21 cellular contexts compared by ENCODE assay signal in genomic region chr1:64952055-64952699, GRCh38. TPM values are rescaled to one million over a fixed set of nuclear protein-coding genes. Genes with fewer than 3 reads are reported as not detected.
DNase-seq lines count a peak whose midpoint lies in the region; ATAC-seq and TF ChIP-seq lines count a peak whose summit lies in the region.
"Had no signal": no experiment of that assay in that cellular context is flagged by ENCODE, and none has a peak within 500 bp of the region (broad histone marks: within the 10 kb centered on the region; RNA-seq: fewer than 3 reads in every experiment).

No MANE protein-coding gene starts in this region.

- no peaks in the 10 kb centered on the region for H3K36me3 ChIP-seq in DOHH2 (ENCODE audit: control insufficient read depth, low read length)
- H3K36me3 ChIP-seq in naive thymus-derived CD4-positive, alpha-beta T cell (ENCODE audit: control insufficient read depth in 2 of 3, insufficient read depth in 3 of 3, low read length in 3 of 3): no peaks in the 10 kb centered on the region
- H3K36me3 ChIP-seq: prostate gland had no signal

- H3K4me3 ChIP-seq in DOHH2 (ENCODE audit: low read length): no peak overlapping the region
- H3K4me3 ChIP-seq in naive thymus-derived CD4-positive, alpha-beta T cell (ENCODE audit: low read length): no peak overlapping the region
- H3K4me3 ChIP-seq: BLaER1 treated with 17β-estradiol and CSF1 and Interleukin-3, amounts not matched to agents 10 nM and 100 nM; prostate gland; skin epidermis had no signal

- no peaks in the 10 kb centered on the region for H3K27me3 ChIP-seq in DOHH2 (ENCODE audit: control insufficient read depth, low read length)
- no peaks in the 10 kb centered on the region for H3K27me3 ChIP-seq in naive thymus-derived CD4-positive, alpha-beta T cell (ENCODE audit: control insufficient read depth in 2 of 2, insufficient read depth in 2 of 2, low read length in 2 of 2)
- H3K27me3 ChIP-seq: BLaER1 treated with 17β-estradiol and CSF1 and Interleukin-3, amounts not matched to agents 10 nM and 100 nM had no signal

- no peaks in the 10 kb centered on the region for H3K36me3 Mint-ChIP-seq in activated CD4-positive, alpha-beta T cell treated with anti-CD3 and anti-CD28 coated beads for 36 hours (ENCODE audit: low read depth)
- H3K36me3 Mint-ChIP-seq in activated T-helper 1 cell treated with anti-CD3 and anti-CD28 coated beads, Interleukin-12 subunit alpha, Interleukin-12 subunit beta, Interleukin-2, Interleukin-4 antibody, amounts not matched to agents 30 ng/mL and 10 ng/mL and 1 ng/mL, durations not matched to agents 14 hours and 24 hours and 36 hours (ENCODE audit: low read depth): no peaks in the 10 kb centered on the region
- no peaks in the 10 kb centered on the region for H3K36me3 Mint-ChIP-seq in naive thymus-derived CD4-positive, alpha-beta T cell

- CTCF ChIA-PET in activated CD4-positive, alpha-beta T cell treated with anti-CD3 and anti-CD28 coated beads for 36 hours (lab: Charles Lee): interaction anchor here (0.6 to 1.1 kb wide), 2 partner anchors 18 to 40 kb away, joined by 3 read pairs; no protein-coding TSS in a partner anchor
- CTCF ChIA-PET in naive thymus-derived CD4-positive, alpha-beta T cell (lab: Charles Lee): interaction anchor here (0.7 kb wide), 1 partner anchor 1801 kb away, joined by 8 read pairs; no protein-coding TSS in a partner anchor

- TF ChIP-seq CTCF in DOHH2 (IDR thresholded peaks at IDR 0.05; ENCODE audit: low read depth, low read length, poor library complexity, severe bottlenecking): no peak

- H3K9me3 Mint-ChIP-seq in activated CD4-positive, alpha-beta T cell treated with anti-CD3 and anti-CD28 coated beads for 36 hours (ENCODE audit: low read depth): no peaks in the 10 kb centered on the region
- H3K9me3 Mint-ChIP-seq in activated T-helper 1 cell treated with anti-CD3 and anti-CD28 coated beads, Interleukin-12 subunit alpha, Interleukin-12 subunit beta, Interleukin-2, Interleukin-4 antibody, amounts not matched to agents 30 ng/mL and 10 ng/mL and 1 ng/mL, durations not matched to agents 14 hours and 24 hours and 36 hours: no peaks in the 10 kb centered on the region
- no peaks in the 10 kb centered on the region for H3K9me3 Mint-ChIP-seq in naive thymus-derived CD4-positive, alpha-beta T cell
- H3K9me3 Mint-ChIP-seq: activated T-helper 2 cell treated with anti-CD3 and anti-CD28 coated beads, Interferon-gamma antibody, Interleukin-2, Interleukin-4, amounts not matched to agents 10 μg/mL and 5 μg/mL and 100 μg/mL, durations not matched to agents 14 hours and 24 hours and 36 hours; nephron had no signal

- no peaks in the 10 kb centered on the region for H3K27me3 Mint-ChIP-seq in activated CD4-positive, alpha-beta T cell treated with anti-CD3 and anti-CD28 coated beads for 36 hours
- H3K27me3 Mint-ChIP-seq in activated T-helper 1 cell treated with anti-CD3 and anti-CD28 coated beads, Interleukin-12 subunit alpha, Interleukin-12 subunit beta, Interleukin-2, Interleukin-4 antibody, amounts not matched to agents 30 ng/mL and 10 ng/mL and 1 ng/mL, durations not matched to agents 14 hours and 24 hours and 36 hours (ENCODE audit: insufficient read depth): no peaks in the 10 kb centered on the region
- no peaks in the 10 kb centered on the region for H3K27me3 Mint-ChIP-seq in naive thymus-derived CD4-positive, alpha-beta T cell

- H3K9me2 ChIP-seq in DOHH2 (replicated peaks; ENCODE audit: control insufficient read depth, low read length): no peaks in the 10 kb centered on the region

- H3K4me2 ChIP-seq in DOHH2 (ENCODE audit: low read length): peak overlapping the region; percentile 17; the same call in 1 of the 2 replicates

- H3F3A ChIP-seq in DOHH2 (ENCODE audit: control insufficient read depth, insufficient read depth): 0 out of 2 replicates have a peak, but pooled peaks cover 3% of the 10 kb centered on the region

- H3K79me2 ChIP-seq in DOHH2 (ENCODE audit: control insufficient read depth, low read length): peaks cover 98% of the 10 kb centered on the region

- no peaks in the 10 kb centered on the region for H3K9me3 ChIP-seq in DOHH2 (ENCODE audit: control insufficient read depth, insufficient read depth, low read length)
- H3K9me3 ChIP-seq in naive thymus-derived CD4-positive, alpha-beta T cell (ENCODE audit: control insufficient read depth in 2 of 3, low read length in 3 of 3): no peaks in the 10 kb centered on the region
- H3K9me3 ChIP-seq: prostate gland had no signal

- H3K4me3 Mint-ChIP-seq in activated CD4-positive, alpha-beta T cell treated with anti-CD3 and anti-CD28 coated beads for 36 hours: no peak overlapping the region
- H3K4me3 Mint-ChIP-seq in activated T-helper 1 cell treated with anti-CD3 and anti-CD28 coated beads, Interleukin-12 subunit alpha, Interleukin-12 subunit beta, Interleukin-2, Interleukin-4 antibody, amounts not matched to agents 30 ng/mL and 10 ng/mL and 1 ng/mL, durations not matched to agents 14 hours and 24 hours and 36 hours: no peak overlapping the region
- H3K4me3 Mint-ChIP-seq in naive thymus-derived CD4-positive, alpha-beta T cell: peak overlapping the region in 9 of 10 donors; percentile 3 to 60 (median 35)
- H3K4me3 Mint-ChIP-seq: nephron had no signal

- POLR2A ChIA-PET in activated CD4-positive, alpha-beta T cell treated with anti-CD3 and anti-CD28 coated beads for 36 hours (lab: Charles Lee): interaction anchor here (0.6 kb wide), 2 partner anchors 10 to 75 kb away, joined by 3 read pairs; no protein-coding TSS in a partner anchor
- POLR2A ChIA-PET in naive thymus-derived CD4-positive, alpha-beta T cell (lab: Charles Lee): interaction anchor here (1.1 to 2.7 kb wide), 2 partner anchors 10 to 14 kb away, joined by 6 to 9 read pairs; partner anchors contain the start of gene JAK1

- intact Hi-C loops in activated CD4-positive, alpha-beta T cell treated with anti-CD3 and anti-CD28 coated beads for 36 hours (cut with DNase I, micrococcal nuclease): no loop called here
- intact Hi-C loops in activated T-helper 1 cell treated with anti-CD3 and anti-CD28 coated beads, Interleukin-12 subunit alpha, Interleukin-12 subunit beta, Interleukin-2, Interleukin-4 antibody, amounts not matched to agents 30 ng/mL and 10 ng/mL and 1 ng/mL, durations not matched to agents 14 hours and 24 hours and 36 hours (cut with micrococcal nuclease): no loop called here
- intact Hi-C loops in naive thymus-derived CD4-positive, alpha-beta T cell (cut with micrococcal nuclease): no loop called here

- H3K4me1 Mint-ChIP-seq in activated CD4-positive, alpha-beta T cell treated with anti-CD3 and anti-CD28 coated beads for 36 hours: peaks cover 61% of the 10 kb centered on the region
- H3K4me1 Mint-ChIP-seq in activated T-helper 1 cell treated with anti-CD3 and anti-CD28 coated beads, Interleukin-12 subunit alpha, Interleukin-12 subunit beta, Interleukin-2, Interleukin-4 antibody, amounts not matched to agents 30 ng/mL and 10 ng/mL and 1 ng/mL, durations not matched to agents 14 hours and 24 hours and 36 hours (ENCODE audit: low read depth): peaks cover 57% of the 10 kb centered on the region
- peaks cover 42 to 60% (median 43%) of the 10 kb centered on the region in 7 donors for H3K4me1 Mint-ChIP-seq in naive thymus-derived CD4-positive, alpha-beta T cell

- DNase-seq in activated CD4-positive, alpha-beta T cell treated with anti-CD3 and anti-CD28 coated beads for 36 hours: no peak
- DNase-seq in activated CD4-positive, alpha-beta T cell treated with anti-CD3 and anti-CD28 coated beads for 4 hours: no peak
- DNase-seq in activated T-helper 1 cell treated with anti-CD3 and anti-CD28 coated beads, Interleukin-12 subunit alpha, Interleukin-12 subunit beta, Interleukin-2, Interleukin-4 antibody, amounts not matched to agents 30 ng/mL and 10 ng/mL and 1 ng/mL, durations not matched to agents 14 hours and 24 hours and 36 hours (ENCODE audit: low spot score): no peak
- no peak for DNase-seq in naive thymus-derived CD4-positive, alpha-beta T cell
- DNase-seq in stimulated activated CD4-positive, alpha-beta T cell treated with anti-CD3 and anti-CD28 coated beads, Interleukin-2, amount 100 ng/mL, for 48 hours: no peak
- DNase-seq in kidney tubule cell (ENCODE audit: low spot score): no peak
- no peak for DNase-seq in H4 (ENCODE audit: low spot score)
- DNase-seq: anterior cingulate cortex; DMS79 treated with DMSO at 0.1 percent for 48 hours; effector CD4-positive, alpha-beta T cell; head of caudate nucleus; islet precursor cell; NCI-H1694; NCI-H345; stimulated activated CD4-positive, alpha-beta T cell treated with anti-CD3 and anti-CD28 coated beads, Interleukin-4, amount 100 ng/mL, for 24 hours had no signal

- no peak overlapping the region for H3K27ac ChIP-seq in DOHH2 (ENCODE audit: low read depth, low read length)
- no peak overlapping the region for H3K27ac ChIP-seq in naive thymus-derived CD4-positive, alpha-beta T cell (ENCODE audit: low read depth, low read length)
- H3K27ac ChIP-seq: BLaER1 treated with 17β-estradiol and CSF1 and Interleukin-3, amounts not matched to agents 10 nM and 100 nM; prostate gland; skin epidermis had no signal

- no peak for ATAC-seq in activated CD4-positive, alpha-beta T cell treated with anti-CD3 and anti-CD28 coated beads for 36 hours
- no peak for ATAC-seq in naive thymus-derived CD4-positive, alpha-beta T cell

- peaks cover 38% of the 10 kb centered on the region for H4K20me1 ChIP-seq in DOHH2 (ENCODE audit: control insufficient read depth, insufficient read depth, low read depth, low read length)

- peak overlapping the region; percentile 61 for H3K27ac Mint-ChIP-seq in activated CD4-positive, alpha-beta T cell treated with anti-CD3 and anti-CD28 coated beads for 36 hours
- peak overlapping the region; percentile 5 for H3K27ac Mint-ChIP-seq in activated T-helper 1 cell treated with anti-CD3 and anti-CD28 coated beads, Interleukin-12 subunit alpha, Interleukin-12 subunit beta, Interleukin-2, Interleukin-4 antibody, amounts not matched to agents 30 ng/mL and 10 ng/mL and 1 ng/mL, durations not matched to agents 14 hours and 24 hours and 36 hours
- peak overlapping the region in 6 of 9 donors; percentile 37 to 70 (median 50) for H3K27ac Mint-ChIP-seq in naive thymus-derived CD4-positive, alpha-beta T cell
- H3K27ac Mint-ChIP-seq: activated T-helper 2 cell treated with anti-CD3 and anti-CD28 coated beads, Interferon-gamma antibody, Interleukin-2, Interleukin-4, amounts not matched to agents 10 μg/mL and 5 μg/mL and 100 μg/mL, durations not matched to agents 14 hours and 24 hours and 36 hours; nephron had no signal

- peaks cover 75% of the 10 kb centered on the region for H3K4me1 ChIP-seq in DOHH2 (ENCODE audit: control insufficient read depth, low read length)
- H3K4me1 ChIP-seq in naive thymus-derived CD4-positive, alpha-beta T cell (ENCODE audit: control insufficient read depth in 2 of 2, insufficient read depth in 2 of 2, low read length in 2 of 2): peaks cover 73 to 76% of the 10 kb centered on the region in 2 donors
- H3K4me1 ChIP-seq: prostate gland had no signal

RNA-seq across cellular contexts. Expression of gene JAK1, which starts 14.2 kb away (rescaled TPM):
- 100 to 1,000 TPM; 100 to 114 TPM for total RNA-seq in activated CD4-positive, alpha-beta T cell treated with anti-CD3 and anti-CD28 coated beads for 36 hours
- total RNA-seq in activated T-helper 1 cell treated with anti-CD3 and anti-CD28 coated beads, Interleukin-12 subunit alpha, Interleukin-12 subunit beta, Interleukin-2, Interleukin-4 antibody, amounts not matched to agents 30 ng/mL and 10 ng/mL and 1 ng/mL, durations not matched to agents 14 hours and 24 hours and 36 hours: 102 TPM in 2 replicates
- 100 to 1,000 TPM; 210 to 365 (median 265) TPM for total RNA-seq in naive thymus-derived CD4-positive, alpha-beta T cell
- polyA plus RNA-seq in naive thymus-derived CD4-positive, alpha-beta T cell: 100 to 1,000 TPM; 197 to 288 TPM
- 67.7 and 88.9 TPM in 2 replicates for total RNA-seq in H4 (2014; rRNA removed; shearing (Covaris generic))

Comparison
In these comparisons a context has a peak if more than half of its experiments do, and no peak if none do; other contexts are left out.
1. H3K27ac Mint-ChIP-seq: peak in every context shown above with its lines; median percentile 61 in activated CD4-positive, alpha-beta T cell treated with anti-CD3 and anti-CD28 coated beads for 36 hours; 50 in naive thymus-derived CD4-positive, alpha-beta T cell; 5 in activated T-helper 1 cell treated with anti-CD3 and anti-CD28 coated beads, Interleukin-12 subunit alpha, Interleukin-12 subunit beta, Interleukin-2, Interleukin-4 antibody, amounts not matched to agents 30 ng/mL and 10 ng/mL and 1 ng/mL, durations not matched to agents 14 hours and 24 hours and 36 hours.
2. H3K4me3 Mint-ChIP-seq: peak in naive thymus-derived CD4-positive, alpha-beta T cell (9 of 10); none in activated CD4-positive, alpha-beta T cell treated with anti-CD3 and anti-CD28 coated beads for 36 hours (single experiment) and activated T-helper 1 cell treated with anti-CD3 and anti-CD28 coated beads, Interleukin-12 subunit alpha, Interleukin-12 subunit beta, Interleukin-2, Interleukin-4 antibody, amounts not matched to agents 30 ng/mL and 10 ng/mL and 1 ng/mL, durations not matched to agents 14 hours and 24 hours and 36 hours (single experiment).